Comparison of ENCODE assay signal across 20 cellular contexts in the genomic region with DNA sequence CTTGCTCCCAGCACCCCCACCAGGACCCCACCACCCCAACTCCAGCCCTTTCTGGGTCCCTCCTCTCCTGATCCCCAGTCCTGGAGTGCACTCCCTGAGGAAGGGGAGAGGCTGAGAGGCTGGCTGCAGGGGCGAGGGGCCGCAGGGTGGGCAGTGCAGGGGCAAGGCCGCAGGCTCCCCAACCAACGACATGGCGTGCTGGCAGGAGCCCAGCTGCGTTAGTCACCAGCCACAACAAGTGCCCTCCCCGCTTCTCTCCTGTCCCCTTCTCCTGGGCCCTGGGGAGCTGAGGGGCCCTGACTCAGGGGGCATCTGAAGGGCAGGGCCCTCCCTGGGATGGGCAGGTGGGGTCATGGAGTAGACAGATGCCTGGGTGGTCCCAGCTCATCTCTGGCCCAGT. TPM values are rescaled to one million over a fixed set of nuclear protein-coding genes. Genes with fewer than 3 reads are reported as not detected.
DNase-seq lines count a peak whose midpoint lies in the region; ATAC-seq and TF ChIP-seq lines count a peak whose summit lies in the region.
"Had no signal": no experiment of that assay in that cellular context is flagged by ENCODE, and none has a peak within 500 bp of the region (broad histone marks: within the 10 kb centered on the region; RNA-seq: fewer than 3 reads in every experiment).

No MANE protein-coding gene starts in this region.

- H3K9me3 ChIP-seq in neuronal stem cell (replicated peaks in 1 of 2; ENCODE audit: control insufficient read depth in 2 of 2, insufficient read depth in 1 of 2, low read depth in 1 of 2, low read length in 2 of 2) (peaks cover 0 to 2% of the 10 kb centered on the region in 2 donors), hepatocyte (ENCODE audit: low read depth) (no peaks in the 10 kb centered on the region)

- no peak overlapping the region for H2BK15ac ChIP-seq in neuronal stem cell (ENCODE audit: low read length)

- H3K4me1 Mint-ChIP-seq in Calu3 (ENCODE audit: low read depth, unreplicated experiment) = no peaks in the 10 kb centered on the region

- H2AFZ ChIP-seq in neuronal stem cell (ENCODE audit: low read length) (no peak overlapping the region), hepatocyte (no peak overlapping the region)

- H3K4me1 ChIP-seq in neuronal stem cell (ENCODE audit: control insufficient read depth in 2 of 2, insufficient read depth in 1 of 2, low read depth in 1 of 2, low read length in 2 of 2) (peaks cover 0 to 5% of the 10 kb centered on the region in 2 donors), hepatocyte (ENCODE audit: insufficient read depth) (no peaks in the 10 kb centered on the region)

- no peak overlapping the region for H3K9ac ChIP-seq in neuronal stem cell (ENCODE audit: low read depth, low read length, poor library complexity)

- no peaks in the 10 kb centered on the region for H4K20me1 ChIP-seq in hepatocyte (ENCODE audit: insufficient read depth, poor library complexity, severe bottlenecking)

- H3K4me2 ChIP-seq in neuronal stem cell (ENCODE audit: insufficient read depth, low read length, poor library complexity, severe bottlenecking) (no peak overlapping the region), hepatocyte (no peak overlapping the region)

- no peak overlapping the region for H3K27ac Mint-ChIP-seq in Calu3 (ENCODE audit: unreplicated experiment)

- no peak overlapping the region for H2AK5ac ChIP-seq in neuronal stem cell (ENCODE audit: low read depth, low read length)

- no peak overlapping the region for H2BK5ac ChIP-seq in neuronal stem cell (ENCODE audit: low read length)

- WGBS in neuronal stem cell (ENCODE audit: extremely low coverage in 2 of 2, insufficient read length in 2 of 2, insufficient replicate concordance in 1 of 2), 2 donors = no CpG with 5 or more reads among the region's 7 CpGs
- WGBS in hepatocyte (ENCODE audit: low lambda C conversion rate, missing lambda C conversion rate) = 70% methylated on average over 2 of the region's 7 CpGs

- H3K36me3 Mint-ChIP-seq in Calu3 (ENCODE audit: insufficient read depth, unreplicated experiment) = peaks cover 17% of the 10 kb centered on the region

- no peak overlapping the region for H3K4me3 Mint-ChIP-seq in Calu3 (ENCODE audit: low read depth, unreplicated experiment)

- peak overlapping the region; percentile 67 for H3K23ac ChIP-seq in neuronal stem cell (ENCODE audit: low read depth, low read length, poor library complexity)

- H3K27ac ChIP-seq in neuronal stem cell (replicated peaks; ENCODE audit: low read length) (no peak overlapping the region), hepatocyte (no peak overlapping the region)
- H3K27ac ChIP-seq: RWPE1 had no signal

- no peak overlapping the region for H4K8ac ChIP-seq in neuronal stem cell (ENCODE audit: low read depth, low read length)

- no peak overlapping the region for H3K14ac ChIP-seq in neuronal stem cell (ENCODE audit: low read length)

- no peaks in the 10 kb centered on the region for H3K9me3 Mint-ChIP-seq in Calu3 (ENCODE audit: low read depth, unreplicated experiment)

- no peak overlapping the region for H2BK120ac ChIP-seq in neuronal stem cell (ENCODE audit: low read depth, low read length)

- intact Hi-C loops in Calu3 (cut with micrococcal nuclease; ENCODE audit: unreplicated experiment) = no loop called here

- peak; percentile 44 for DNase-seq in Calu3
- peak; percentile 44 for DNase-seq in HT1080 (ENCODE audit: low read depth)
- DNase-seq in neuronal stem cell (ENCODE audit: low spot score) = no peak
- DNase-seq in hepatocyte (ENCODE audit: low spot score) = no peak
- DNase-seq in NCI-H2029 treated with DMSO at 0.1 percent for 48 hours (lab: John Stamatoyannopoulos, UW) = no peak
- DNase-seq: COR-L47; IMR-90; Karpas-422; MV-4-11; NCI-H1417 treated with DMSO at 0.1 percent for 48 hours; NCI-H1930; NCI-H2171; NCI-H446; NK-92 treated with Interleukin-12 subunit alpha and Interleukin-12 subunit beta, amount 100 ng/mL, for 24 hours; SW 1271 had no signal

- H3K18ac ChIP-seq in neuronal stem cell (ENCODE audit: low read length) = no peak overlapping the region

- H3K36me3 ChIP-seq in neuronal stem cell (replicated peaks in 1 of 2; ENCODE audit: control insufficient read depth in 2 of 2, insufficient read depth in 2 of 2, low read length in 2 of 2) = no peaks in the 10 kb centered on the region
- H3K36me3 ChIP-seq in hepatocyte (replicated peaks; ENCODE audit: insufficient read depth, low read depth) = no peaks in the 10 kb centered on the region

- H3K9me2 ChIP-seq in hepatocyte (replicated peaks; ENCODE audit: insufficient read depth) = no peaks in the 10 kb centered on the region

- BruUV-seq in Calu3 (replicated peaks; lab: Mats Ljungman, UMichigan) = no TSS peak

- H4K91ac ChIP-seq in neuronal stem cell (ENCODE audit: low read depth, low read length, poor library complexity) = no peak overlapping the region

- TF ChIP-seq CTCF in Calu3 (IDR thresholded peaks at IDR 0.05; ENCODE audit: unreplicated experiment) = no peak
- TF ChIP-seq CTCF in hepatocyte (IDR thresholded peaks at IDR 0.05; ENCODE audit: poor library complexity) = no peak

- no peak overlapping the region for H2BK12ac ChIP-seq in neuronal stem cell (ENCODE audit: low read length)

- peak; percentile 35 for ATAC-seq in SK-N-SH treated with all-trans-retinoic acid at 6 μM for 48 hours
- ATAC-seq in GM19395 (IDR thresholded peaks at IDR 0.05; ENCODE audit: unreplicated experiment) = no peak
- ATAC-seq: GM12878 had no signal

- peaks cover 63% of the 10 kb centered on the region for H3K27me3 Mint-ChIP-seq in Calu3 (ENCODE audit: unreplicated experiment)

- H3K4me3 ChIP-seq in neuronal stem cell (ENCODE audit: low read length in 2 of 2) (no peak overlapping the region), hepatocyte (no peak overlapping the region)
- H3K4me3 ChIP-seq: GM12878 had no signal

- H3K79me2 ChIP-seq in hepatocyte = no peaks in the 10 kb centered on the region

- H3K4ac ChIP-seq in neuronal stem cell (ENCODE audit: low read length) = no peak overlapping the region

- peaks cover 3% of the 10 kb centered on the region for H3K79me1 ChIP-seq in neuronal stem cell (ENCODE audit: low read depth, low read length)

- CTCF ChIA-PET in Calu3 (lab: Charles Lee) = no interaction called here

- peaks cover 18 to 81% (median 44%) of the 10 kb centered on the region in 3 experiments for H3K27me3 ChIP-seq in neuronal stem cell (ENCODE audit: control insufficient read depth in 3 of 3, insufficient read depth in 3 of 3, low read depth in 1 of 3, low read length in 3 of 3)
- H3K27me3 ChIP-seq in hepatocyte = peaks cover 47% of the 10 kb centered on the region

TF ChIP-seq in SK-N-SH treated with all-trans-retinoic acid at 6 μM for 48 hours, 23 proteins besides CTCF, POLR2A, EP300 and RAD21:
- TF ChIP-seq PPARA (CRISPR knock-in tag; IDR thresholded peaks at IDR 0.05; ENCODE audit: borderline replicate concordance) (no peak), ZNF565 (CRISPR knock-in tag; conservative IDR thresholded peaks at IDR 0.05; ENCODE audit: low read depth) (no peak), ZC3H10 (CRISPR knock-in tag; IDR thresholded peaks at IDR 0.05) (no peak), ZNF8 (CRISPR knock-in tag; IDR thresholded peaks at IDR 0.05) (no peak), TCF4 (CRISPR knock-in tag; IDR thresholded peaks at IDR 0.05; ENCODE audit: borderline replicate concordance) (no peak), TOX (CRISPR knock-in tag; IDR thresholded peaks at IDR 0.05; ENCODE audit: borderline replicate concordance) (no peak), CSDC2 (CRISPR knock-in tag; IDR thresholded peaks at IDR 0.05) (no peak), ZNF70 (CRISPR knock-in tag; IDR thresholded peaks at IDR 0.05) (no peak)
TF ChIP-seq in SK-N-SH treated with all-trans-retinoic acid at 6 μM for 48 hours: peak in this region for 0.

RNA-seq across cellular contexts. Expression of a gene that starts 2.3 kb away (rescaled TPM):
- total RNA-seq in Calu3 (2022) = not detected in 2 replicates
- total RNA-seq in HT1080 (2014; rRNA removed; shearing (Covaris generic)) = 0.07 and 0.21 TPM in 2 replicates
- polyA plus RNA-seq in HT1080 (2015; cell fraction: cytosol; rRNA removed) = 0.07 TPM in 1 of 2 replicates, not detected in the other
- 0.16 TPM in 1 of 2 replicates, not detected in the other for polyA plus RNA-seq in HT1080 (2015; cell fraction: nucleus; rRNA removed)
- polyA plus RNA-seq in neuronal stem cell (2013, experiment 1 of 2) = 0.04 TPM
- 0.04 TPM for polyA plus RNA-seq in neuronal stem cell (2013, experiment 2 of 2)
- total RNA-seq in hepatocyte = 0.44 TPM in 1 of 2 replicates, not detected in the other
- polyA plus RNA-seq in hepatocyte = 0.13 and 0.16 TPM in 2 replicates
- total RNA-seq: A673 had no signal

RNA-seq across cellular contexts. Expression of a gene that starts 44.7 kb away (rescaled TPM):
- total RNA-seq in Calu3 (2022) (20.5 and 21.0 TPM in 2 replicates), hepatocyte (18.2 and 25.7 TPM in 2 replicates)
- total RNA-seq in HT1080 (2014; rRNA removed; shearing (Covaris generic)) = 18.0 TPM in 2 replicates
- 13.4 and 15.6 TPM in 2 replicates for polyA plus RNA-seq in HT1080 (2015; cell fraction: cytosol; rRNA removed)
- 10.4 and 14.5 TPM in 2 replicates for polyA plus RNA-seq in HT1080 (2015; cell fraction: nucleus; rRNA removed)
- polyA plus RNA-seq in neuronal stem cell (2013, experiment 1 of 2) = 23.3 TPM
- 23.0 TPM for polyA plus RNA-seq in neuronal stem cell (2013, experiment 2 of 2)
- polyA plus RNA-seq in hepatocyte = 29.0 and 38.5 TPM in 2 replicates

RNA-seq across cellular contexts. Expression of a gene that starts 45.0 kb away (rescaled TPM):
- 113 and 120 TPM in 2 replicates for total RNA-seq in Calu3 (2022)
- 163 and 177 TPM in 2 replicates for total RNA-seq in HT1080 (2014; rRNA removed; shearing (Covaris generic))
- 43.2 and 76.4 TPM in 2 replicates for polyA plus RNA-seq in HT1080 (2015; cell fraction: cytosol; rRNA removed)
- polyA plus RNA-seq in HT1080 (2015; cell fraction: nucleus; rRNA removed) = 21.6 and 22.0 TPM in 2 replicates
- polyA plus RNA-seq in neuronal stem cell (2013, experiment 1 of 2) = 169 TPM
- 171 TPM for polyA plus RNA-seq in neuronal stem cell (2013, experiment 2 of 2)
- 120 and 122 TPM in 2 replicates for total RNA-seq in hepatocyte
- 387 and 414 TPM in 2 replicates for polyA plus RNA-seq in hepatocyte

Comparison
In these comparisons a context has a peak if more than half of its experiments do, and no peak if none do; other contexts are left out.
1. DNase-seq: peak in Calu3 (single experiment) and HT1080 (single experiment); none in neuronal stem cell (single experiment), hepatocyte (single experiment) and NCI-H2029 treated with DMSO at 0.1 percent for 48 hours (single experiment).